ENCODE assay signal across 1 cellular context in the genomic region with DNA sequence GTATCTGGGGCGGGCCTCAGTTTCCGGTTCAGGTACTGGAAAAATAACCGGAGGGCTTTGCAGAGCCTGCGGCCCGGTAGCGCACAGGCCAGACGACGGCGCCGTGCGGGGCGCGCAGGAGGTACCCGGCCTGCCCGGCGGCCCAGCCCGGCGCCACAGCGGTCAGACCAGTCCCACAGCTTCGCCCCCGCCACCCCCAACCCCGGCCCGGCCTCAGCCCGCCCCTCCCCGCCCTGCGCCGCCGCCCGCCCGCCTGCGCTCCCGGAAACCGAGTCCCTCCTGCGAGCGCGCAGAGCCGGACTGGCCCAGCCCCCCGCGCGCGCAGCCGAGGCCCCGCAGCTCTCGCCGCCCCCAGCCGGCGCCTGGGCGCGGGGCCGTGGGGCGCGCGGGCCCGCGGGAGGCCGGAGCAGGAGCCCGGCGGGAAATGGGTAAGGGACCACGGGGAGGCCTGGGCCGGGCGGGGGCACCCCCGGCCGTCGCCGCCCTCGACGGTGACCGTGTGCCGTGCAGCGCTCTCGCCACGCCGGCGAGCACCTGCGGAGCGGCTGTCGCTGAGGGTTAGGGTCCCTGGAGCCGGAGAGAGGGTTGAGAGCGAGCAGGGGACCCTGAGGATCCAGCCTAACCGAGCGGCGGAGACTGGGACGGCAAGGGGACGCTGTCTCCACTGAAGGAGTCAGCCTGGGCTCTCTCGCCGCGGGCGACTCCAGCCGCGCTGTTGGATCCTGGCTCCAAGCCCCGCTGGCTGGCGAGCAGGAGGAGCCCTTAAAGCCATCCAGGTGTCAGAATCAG.
A peak's percentile ranks its signal among the peaks of the same experiment; 100 is the strongest.
TF ChIP-seq lines count a peak whose summit lies in the region.

No MANE protein-coding gene starts in this region.

TF ChIP-seq in HepG2, 621 proteins besides CTCF, POLR2A, EP300 and RAD21 (continued from another document and continues in another):
- TF ChIP-seq, protein P1, sequence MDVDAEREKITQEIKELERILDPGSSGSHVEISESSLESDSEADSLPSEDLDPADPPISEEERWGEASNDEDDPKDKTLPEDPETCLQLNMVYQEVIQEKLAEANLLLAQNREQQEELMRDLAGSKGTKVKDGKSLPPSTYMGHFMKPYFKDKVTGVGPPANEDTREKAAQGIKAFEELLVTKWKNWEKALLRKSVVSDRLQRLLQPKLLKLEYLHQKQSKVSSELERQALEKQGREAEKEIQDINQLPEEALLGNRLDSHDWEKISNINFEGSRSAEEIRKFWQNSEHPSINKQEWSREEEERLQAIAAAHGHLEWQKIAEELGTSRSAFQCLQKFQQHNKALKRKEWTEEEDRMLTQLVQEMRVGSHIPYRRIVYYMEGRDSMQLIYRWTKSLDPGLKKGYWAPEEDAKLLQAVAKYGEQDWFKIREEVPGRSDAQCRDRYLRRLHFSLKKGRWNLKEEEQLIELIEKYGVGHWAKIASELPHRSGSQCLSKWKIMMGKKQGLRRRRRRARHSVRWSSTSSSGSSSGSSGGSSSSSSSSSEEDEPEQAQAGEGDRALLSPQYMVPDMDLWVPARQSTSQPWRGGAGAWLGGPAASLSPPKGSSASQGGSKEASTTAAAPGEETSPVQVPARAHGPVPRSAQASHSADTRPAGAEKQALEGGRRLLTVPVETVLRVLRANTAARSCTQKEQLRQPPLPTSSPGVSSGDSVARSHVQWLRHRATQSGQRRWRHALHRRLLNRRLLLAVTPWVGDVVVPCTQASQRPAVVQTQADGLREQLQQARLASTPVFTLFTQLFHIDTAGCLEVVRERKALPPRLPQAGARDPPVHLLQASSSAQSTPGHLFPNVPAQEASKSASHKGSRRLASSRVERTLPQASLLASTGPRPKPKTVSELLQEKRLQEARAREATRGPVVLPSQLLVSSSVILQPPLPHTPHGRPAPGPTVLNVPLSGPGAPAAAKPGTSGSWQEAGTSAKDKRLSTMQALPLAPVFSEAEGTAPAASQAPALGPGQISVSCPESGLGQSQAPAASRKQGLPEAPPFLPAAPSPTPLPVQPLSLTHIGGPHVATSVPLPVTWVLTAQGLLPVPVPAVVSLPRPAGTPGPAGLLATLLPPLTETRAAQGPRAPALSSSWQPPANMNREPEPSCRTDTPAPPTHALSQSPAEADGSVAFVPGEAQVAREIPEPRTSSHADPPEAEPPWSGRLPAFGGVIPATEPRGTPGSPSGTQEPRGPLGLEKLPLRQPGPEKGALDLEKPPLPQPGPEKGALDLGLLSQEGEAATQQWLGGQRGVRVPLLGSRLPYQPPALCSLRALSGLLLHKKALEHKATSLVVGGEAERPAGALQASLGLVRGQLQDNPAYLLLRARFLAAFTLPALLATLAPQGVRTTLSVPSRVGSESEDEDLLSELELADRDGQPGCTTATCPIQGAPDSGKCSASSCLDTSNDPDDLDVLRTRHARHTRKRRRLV (CRISPR knock-in tag; IDR thresholded peaks at IDR 0.05), result 0 out of 2 replicates have a peak, but pooled peaks have one; percentile 40
- no peak for TF ChIP-seq STAT5B (CRISPR knock-in tag; IDR thresholded peaks at IDR 0.05)
- no peak for TF ChIP-seq ATF7 (IDR thresholded peaks at IDR 0.05)
- TF ChIP-seq ATF7 (CRISPR knock-in tag; IDR thresholded peaks at IDR 0.05), result no peak; the same call in 1 of the 2 replicates
- TF ChIP-seq, protein P2, sequence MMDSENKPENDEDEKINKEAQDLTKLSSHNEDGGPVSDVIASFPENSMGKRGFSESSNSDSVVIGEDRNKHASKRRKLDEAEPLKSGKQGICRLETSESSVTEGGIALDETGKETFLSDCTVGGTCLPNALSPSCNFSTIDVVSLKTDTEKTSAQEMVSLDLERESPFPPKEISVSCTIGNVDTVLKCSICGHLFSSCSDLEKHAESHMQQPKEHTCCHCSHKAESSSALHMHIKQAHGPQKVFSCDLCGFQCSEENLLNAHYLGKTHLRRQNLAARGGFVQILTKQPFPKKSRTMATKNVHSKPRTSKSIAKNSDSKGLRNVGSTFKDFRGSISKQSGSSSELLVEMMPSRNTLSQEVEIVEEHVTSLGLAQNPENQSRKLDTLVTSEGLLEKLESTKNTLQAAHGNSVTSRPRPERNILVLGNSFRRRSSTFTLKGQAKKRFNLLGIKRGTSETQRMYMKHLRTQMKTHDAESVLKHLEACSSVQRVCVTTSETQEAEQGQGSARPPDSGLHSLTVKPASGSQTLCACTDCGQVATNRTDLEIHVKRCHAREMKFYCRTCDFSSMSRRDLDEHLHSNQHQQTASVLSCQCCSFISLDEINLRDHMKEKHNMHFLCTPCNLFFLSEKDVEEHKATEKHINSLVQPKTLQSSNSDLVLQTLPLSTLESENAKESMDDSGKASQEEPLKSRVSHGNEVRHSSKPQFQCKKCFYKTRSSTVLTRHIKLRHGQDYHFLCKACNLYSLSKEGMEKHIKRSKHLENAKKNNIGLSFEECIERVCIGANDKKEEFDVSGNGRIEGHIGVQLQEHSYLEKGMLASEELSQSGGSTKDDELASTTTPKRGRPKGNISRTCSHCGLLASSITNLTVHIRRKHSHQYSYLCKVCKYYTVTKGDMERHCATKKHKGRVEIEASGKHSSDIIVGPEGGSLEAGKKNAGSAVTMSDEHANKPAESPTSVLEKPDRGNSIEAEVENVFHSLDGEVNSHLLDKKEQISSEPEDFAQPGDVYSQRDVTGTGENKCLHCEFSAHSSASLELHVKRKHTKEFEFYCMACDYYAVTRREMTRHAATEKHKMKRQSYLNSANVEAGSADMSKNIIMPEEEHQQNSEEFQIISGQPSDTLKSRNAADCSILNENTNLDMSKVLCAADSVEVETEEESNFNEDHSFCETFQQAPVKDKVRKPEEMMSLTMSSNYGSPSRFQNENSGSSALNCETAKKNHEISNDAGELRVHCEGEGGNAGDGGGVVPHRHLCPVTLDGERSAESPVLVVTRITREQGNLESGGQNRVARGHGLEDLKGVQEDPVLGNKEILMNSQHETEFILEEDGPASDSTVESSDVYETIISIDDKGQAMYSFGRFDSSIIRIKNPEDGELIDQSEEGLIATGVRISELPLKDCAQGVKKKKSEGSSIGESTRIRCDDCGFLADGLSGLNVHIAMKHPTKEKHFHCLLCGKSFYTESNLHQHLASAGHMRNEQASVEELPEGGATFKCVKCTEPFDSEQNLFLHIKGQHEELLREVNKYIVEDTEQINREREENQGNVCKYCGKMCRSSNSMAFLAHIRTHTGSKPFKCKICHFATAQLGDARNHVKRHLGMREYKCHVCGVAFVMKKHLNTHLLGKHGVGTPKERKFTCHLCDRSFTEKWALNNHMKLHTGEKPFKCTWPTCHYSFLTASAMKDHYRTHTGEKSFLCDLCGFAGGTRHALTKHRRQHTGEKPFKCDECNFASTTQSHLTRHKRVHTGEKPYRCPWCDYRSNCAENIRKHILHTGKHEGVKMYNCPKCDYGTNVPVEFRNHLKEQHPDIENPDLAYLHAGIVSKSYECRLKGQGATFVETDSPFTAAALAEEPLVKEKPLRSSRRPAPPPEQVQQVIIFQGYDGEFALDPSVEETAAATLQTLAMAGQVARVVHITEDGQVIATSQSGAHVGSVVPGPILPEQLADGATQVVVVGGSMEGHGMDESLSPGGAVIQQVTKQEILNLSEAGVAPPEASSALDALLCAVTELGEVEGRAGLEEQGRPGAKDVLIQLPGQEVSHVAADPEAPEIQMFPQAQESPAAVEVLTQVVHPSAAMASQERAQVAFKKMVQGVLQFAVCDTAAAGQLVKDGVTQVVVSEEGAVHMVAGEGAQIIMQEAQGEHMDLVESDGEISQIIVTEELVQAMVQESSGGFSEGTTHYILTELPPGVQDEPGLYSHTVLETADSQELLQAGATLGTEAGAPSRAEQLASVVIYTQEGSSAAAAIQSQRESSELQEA (CRISPR knock-in tag; IDR thresholded peaks at IDR 0.05; ENCODE audit: not compliant biosample characterization), result no peak
- no peak for TF ChIP-seq ZNF792 (CRISPR knock-in tag; IDR thresholded peaks at IDR 0.05)
- no peak for TF ChIP-seq ZIK1 (CRISPR knock-in tag; IDR thresholded peaks at IDR 0.05; ENCODE audit: borderline replicate concordance, low read depth)
- TF ChIP-seq, protein P3, sequence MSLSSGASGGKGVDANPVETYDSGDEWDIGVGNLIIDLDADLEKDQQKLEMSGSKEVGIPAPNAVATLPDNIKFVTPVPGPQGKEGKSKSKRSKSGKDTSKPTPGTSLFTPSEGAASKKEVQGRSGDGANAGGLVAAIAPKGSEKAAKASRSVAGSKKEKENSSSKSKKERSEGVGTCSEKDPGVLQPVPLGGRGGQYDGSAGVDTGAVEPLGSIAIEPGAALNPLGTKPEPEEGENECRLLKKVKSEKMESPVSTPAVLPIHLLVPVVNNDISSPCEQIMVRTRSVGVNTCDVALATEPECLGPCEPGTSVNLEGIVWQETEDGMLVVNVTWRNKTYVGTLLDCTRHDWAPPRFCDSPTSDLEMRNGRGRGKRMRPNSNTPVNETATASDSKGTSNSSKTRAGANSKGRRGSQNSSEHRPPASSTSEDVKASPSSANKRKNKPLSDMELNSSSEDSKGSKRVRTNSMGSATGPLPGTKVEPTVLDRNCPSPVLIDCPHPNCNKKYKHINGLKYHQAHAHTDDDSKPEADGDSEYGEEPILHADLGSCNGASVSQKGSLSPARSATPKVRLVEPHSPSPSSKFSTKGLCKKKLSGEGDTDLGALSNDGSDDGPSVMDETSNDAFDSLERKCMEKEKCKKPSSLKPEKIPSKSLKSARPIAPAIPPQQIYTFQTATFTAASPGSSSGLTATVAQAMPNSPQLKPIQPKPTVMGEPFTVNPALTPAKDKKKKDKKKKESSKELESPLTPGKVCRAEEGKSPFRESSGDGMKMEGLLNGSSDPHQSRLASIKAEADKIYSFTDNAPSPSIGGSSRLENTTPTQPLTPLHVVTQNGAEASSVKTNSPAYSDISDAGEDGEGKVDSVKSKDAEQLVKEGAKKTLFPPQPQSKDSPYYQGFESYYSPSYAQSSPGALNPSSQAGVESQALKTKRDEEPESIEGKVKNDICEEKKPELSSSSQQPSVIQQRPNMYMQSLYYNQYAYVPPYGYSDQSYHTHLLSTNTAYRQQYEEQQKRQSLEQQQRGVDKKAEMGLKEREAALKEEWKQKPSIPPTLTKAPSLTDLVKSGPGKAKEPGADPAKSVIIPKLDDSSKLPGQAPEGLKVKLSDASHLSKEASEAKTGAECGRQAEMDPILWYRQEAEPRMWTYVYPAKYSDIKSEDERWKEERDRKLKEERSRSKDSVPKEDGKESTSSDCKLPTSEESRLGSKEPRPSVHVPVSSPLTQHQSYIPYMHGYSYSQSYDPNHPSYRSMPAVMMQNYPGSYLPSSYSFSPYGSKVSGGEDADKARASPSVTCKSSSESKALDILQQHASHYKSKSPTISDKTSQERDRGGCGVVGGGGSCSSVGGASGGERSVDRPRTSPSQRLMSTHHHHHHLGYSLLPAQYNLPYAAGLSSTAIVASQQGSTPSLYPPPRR (CRISPR knock-in tag; IDR thresholded peaks at IDR 0.05; ENCODE audit: borderline replicate concordance), result no peak
- no peak for TF ChIP-seq CREB1 (IDR thresholded peaks at IDR 0.05)
- TF ChIP-seq CREB1 (CRISPR knock-in tag; IDR thresholded peaks at IDR 0.05), result no peak
- TF ChIP-seq BORCS8-MEF2B (CRISPR knock-in tag; IDR thresholded peaks at IDR 0.05), result no peak
- no peak for TF ChIP-seq MXI1 (IDR thresholded peaks at IDR 0.05; ENCODE audit: borderline replicate concordance, low read depth, low read length)
- TF ChIP-seq FOXK2 (IDR thresholded peaks at IDR 0.05), result no peak
- no peak for TF ChIP-seq ZMYM3 (CRISPR knock-in tag; IDR thresholded peaks at IDR 0.05)
- no peak for TF ChIP-seq TCF12 (IDR thresholded peaks at IDR 0.05)
- TF ChIP-seq TCF12 (CRISPR knock-in tag; IDR thresholded peaks at IDR 0.05), result peak; percentile 17; the same call in 1 of the 2 replicates
- TF ChIP-seq CEBPB (IDR thresholded peaks at IDR 0.05; ENCODE audit: borderline replicate concordance, low read depth, low read length), result no peak
- no peak for TF ChIP-seq ZNF615 (CRISPR knock-in tag; IDR thresholded peaks at IDR 0.05; ENCODE audit: borderline replicate concordance)
- TF ChIP-seq, protein P4, sequence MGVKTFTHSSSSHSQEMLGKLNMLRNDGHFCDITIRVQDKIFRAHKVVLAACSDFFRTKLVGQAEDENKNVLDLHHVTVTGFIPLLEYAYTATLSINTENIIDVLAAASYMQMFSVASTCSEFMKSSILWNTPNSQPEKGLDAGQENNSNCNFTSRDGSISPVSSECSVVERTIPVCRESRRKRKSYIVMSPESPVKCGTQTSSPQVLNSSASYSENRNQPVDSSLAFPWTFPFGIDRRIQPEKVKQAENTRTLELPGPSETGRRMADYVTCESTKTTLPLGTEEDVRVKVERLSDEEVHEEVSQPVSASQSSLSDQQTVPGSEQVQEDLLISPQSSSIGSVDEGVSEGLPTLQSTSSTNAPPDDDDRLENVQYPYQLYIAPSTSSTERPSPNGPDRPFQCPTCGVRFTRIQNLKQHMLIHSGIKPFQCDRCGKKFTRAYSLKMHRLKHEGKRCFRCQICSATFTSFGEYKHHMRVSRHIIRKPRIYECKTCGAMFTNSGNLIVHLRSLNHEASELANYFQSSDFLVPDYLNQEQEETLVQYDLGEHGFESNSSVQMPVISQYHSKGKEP (CRISPR knock-in tag; IDR thresholded peaks at IDR 0.05), result no peak
- TF ChIP-seq REPIN1 (CRISPR knock-in tag; IDR thresholded peaks at IDR 0.05; ENCODE audit: borderline replicate concordance, low read depth), result no peak
- TF ChIP-seq, protein P5, sequence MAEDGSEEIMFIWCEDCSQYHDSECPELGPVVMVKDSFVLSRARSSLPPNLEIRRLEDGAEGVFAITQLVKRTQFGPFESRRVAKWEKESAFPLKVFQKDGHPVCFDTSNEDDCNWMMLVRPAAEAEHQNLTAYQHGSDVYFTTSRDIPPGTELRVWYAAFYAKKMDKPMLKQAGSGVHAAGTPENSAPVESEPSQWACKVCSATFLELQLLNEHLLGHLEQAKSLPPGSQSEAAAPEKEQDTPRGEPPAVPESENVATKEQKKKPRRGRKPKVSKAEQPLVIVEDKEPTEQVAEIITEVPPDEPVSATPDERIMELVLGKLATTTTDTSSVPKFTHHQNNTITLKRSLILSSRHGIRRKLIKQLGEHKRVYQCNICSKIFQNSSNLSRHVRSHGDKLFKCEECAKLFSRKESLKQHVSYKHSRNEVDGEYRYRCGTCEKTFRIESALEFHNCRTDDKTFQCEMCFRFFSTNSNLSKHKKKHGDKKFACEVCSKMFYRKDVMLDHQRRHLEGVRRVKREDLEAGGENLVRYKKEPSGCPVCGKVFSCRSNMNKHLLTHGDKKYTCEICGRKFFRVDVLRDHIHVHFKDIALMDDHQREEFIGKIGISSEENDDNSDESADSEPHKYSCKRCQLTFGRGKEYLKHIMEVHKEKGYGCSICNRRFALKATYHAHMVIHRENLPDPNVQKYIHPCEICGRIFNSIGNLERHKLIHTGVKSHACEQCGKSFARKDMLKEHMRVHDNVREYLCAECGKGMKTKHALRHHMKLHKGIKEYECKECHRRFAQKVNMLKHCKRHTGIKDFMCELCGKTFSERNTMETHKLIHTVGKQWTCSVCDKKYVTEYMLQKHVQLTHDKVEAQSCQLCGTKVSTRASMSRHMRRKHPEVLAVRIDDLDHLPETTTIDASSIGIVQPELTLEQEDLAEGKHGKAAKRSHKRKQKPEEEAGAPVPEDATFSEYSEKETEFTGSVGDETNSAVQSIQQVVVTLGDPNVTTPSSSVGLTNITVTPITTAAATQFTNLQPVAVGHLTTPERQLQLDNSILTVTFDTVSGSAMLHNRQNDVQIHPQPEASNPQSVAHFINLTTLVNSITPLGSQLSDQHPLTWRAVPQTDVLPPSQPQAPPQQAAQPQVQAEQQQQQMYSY (CRISPR knock-in tag; IDR thresholded peaks at IDR 0.05), result no peak
- TF ChIP-seq ZNF354B (CRISPR knock-in tag; IDR thresholded peaks at IDR 0.05), result no peak
- no peak for TF ChIP-seq DMAP1 (CRISPR knock-in tag; IDR thresholded peaks at IDR 0.05)
- TF ChIP-seq NFE2 (CRISPR knock-in tag; IDR thresholded peaks at IDR 0.05), result no peak
- TF ChIP-seq ZNF782 (CRISPR knock-in tag; IDR thresholded peaks at IDR 0.05; ENCODE audit: borderline replicate concordance), result peak; percentile 80; the same call in 1 of the 2 replicates
- TF ChIP-seq HOXA5 (CRISPR knock-in tag; IDR thresholded peaks at IDR 0.05), result no peak
- peak; percentile 45 for TF ChIP-seq TAF1 (CRISPR knock-in tag; IDR thresholded peaks at IDR 0.05)
- peak; percentile 63 for TF ChIP-seq ZNF605 (CRISPR knock-in tag; IDR thresholded peaks at IDR 0.05)
- no peak for TF ChIP-seq ZBTB38 (CRISPR knock-in tag; IDR thresholded peaks at IDR 0.05)
